ENCODE assay signal across 8 cellular contexts in genomic region chr15:31366169-31366734, GRCh38. TPM values are rescaled to one million over a fixed set of nuclear protein-coding genes. Genes with fewer than 3 reads are reported as not detected.
DNase-seq lines count a peak whose midpoint lies in the region; ATAC-seq lines count a peak whose summit lies in the region.

No MANE protein-coding gene starts in this region.

- H3K27me3 Mint-ChIP-seq in activated naive CD4-positive, alpha-beta T cell treated with anti-CD3 and anti-CD28 coated beads, Interleukin-2, amount 50 U/mL, for 24 hours, result no peaks in the 10 kb centered on the region

- intact Hi-C loops in aorta (cut with DNase I), result loop anchor here in 1 of 2 donors (1.0 to 5.0 kb wide), 2 partner anchors 39 to 69 kb away; partner anchors contain the start of gene KLF13

- H3K4me3 ChIP-seq in mesodermal cell (ENCODE audit: extremely low read depth, insufficient read depth, low read length, poor library complexity, severe bottlenecking) (no peak overlapping the region), aorta (ENCODE audit: low read length in 2 of 2) (no peak overlapping the region)

- H3K4me1 Mint-ChIP-seq in activated naive CD4-positive, alpha-beta T cell treated with anti-CD3 and anti-CD28 coated beads, Interleukin-2, amount 50 U/mL, for 24 hours, result peaks cover 100% of the 10 kb centered on the region

- H3K27ac Mint-ChIP-seq in activated naive CD4-positive, alpha-beta T cell treated with anti-CD3 and anti-CD28 coated beads, Interleukin-2, amount 50 U/mL, for 24 hours, result peak overlapping the region; percentile 98

- DNase-seq in activated naive CD4-positive, alpha-beta T cell (lab: John Stamatoyannopoulos, UW), result no peak
- peak; percentile 12 to 49 for DNase-seq in cerebellar nuclear complex (lab: John Stamatoyannopoulos, UW)
- no peak for DNase-seq in aorta
- no peak for DNase-seq in DMS153 (lab: John Stamatoyannopoulos, UW)

- no peaks in the 10 kb centered on the region for H3K9me3 ChIP-seq in mesodermal cell (ENCODE audit: control insufficient read depth, low read length)
- no peaks in the 10 kb centered on the region for H3K9me3 ChIP-seq in aorta (ENCODE audit: control insufficient read depth, low read length)

- H3K36me3 ChIP-seq in mesodermal cell (ENCODE audit: control insufficient read depth, insufficient read depth, low read length) (no peaks in the 10 kb centered on the region), aorta (ENCODE audit: control insufficient read depth in 1 of 2, insufficient read depth in 2 of 2, low read length in 1 of 2) (no peaks in the 10 kb centered on the region)

- H3K27me3 ChIP-seq in aorta (ENCODE audit: control insufficient read depth in 1 of 2, insufficient read depth in 2 of 2, low read length in 1 of 2), result no peaks in the 10 kb centered on the region

- peak overlapping the region; percentile 64 for H3K27ac ChIP-seq in mesodermal cell (ENCODE audit: low read depth, low read length, severe bottlenecking)
- H3K27ac ChIP-seq in aorta (ENCODE audit: low read depth in 1 of 2, low read length in 2 of 2), result peak overlapping the region in 1 of 2 donors; percentile 13

- 0 to 53% methylated on average over 1 to 4 of the region's 7 CpGs for WGBS in mesodermal cell (ENCODE audit: insufficient coverage in 2 of 2), 2 experiments
- WGBS in aorta, 2 donors, result 51% methylated on average over 7 of the region's 7 CpGs

- peaks cover 6% of the 10 kb centered on the region for H3K36me3 Mint-ChIP-seq in activated naive CD4-positive, alpha-beta T cell treated with anti-CD3 and anti-CD28 coated beads, Interleukin-2, amount 50 U/mL, for 24 hours

- peaks cover 47% of the 10 kb centered on the region for H3K4me1 ChIP-seq in mesodermal cell (ENCODE audit: control insufficient read depth, insufficient read depth, low read length, poor library complexity, severe bottlenecking)
- peaks cover 0 to 3% of the 10 kb centered on the region in 2 donors for H3K4me1 ChIP-seq in aorta (ENCODE audit: control insufficient read depth in 1 of 2, insufficient read depth in 2 of 2, low read length in 2 of 2)

- ATAC-seq in aorta (ENCODE audit: low FRiP score) (peak; percentile 71), GM19351 (IDR thresholded peaks at IDR 0.05; ENCODE audit: unreplicated experiment) (no peak), GM21786 (IDR thresholded peaks at IDR 0.05; ENCODE audit: unreplicated experiment) (no peak)

- no peaks in the 10 kb centered on the region for H3K9me3 Mint-ChIP-seq in activated naive CD4-positive, alpha-beta T cell treated with anti-CD3 and anti-CD28 coated beads, Interleukin-2, amount 50 U/mL, for 24 hours

- peak overlapping the region; percentile 80 for H3K4me3 Mint-ChIP-seq in activated naive CD4-positive, alpha-beta T cell treated with anti-CD3 and anti-CD28 coated beads, Interleukin-2, amount 50 U/mL, for 24 hours

RNA-seq across cellular contexts. Expression of gene KLF13, which starts 39.6 kb away (rescaled TPM):
- 45.0 TPM for polyA plus RNA-seq in mesodermal cell (2013, experiment 1 of 2)
- 49.5 TPM for polyA plus RNA-seq in mesodermal cell (2013, experiment 2 of 2)
- total RNA-seq in aorta, result 10 to 100 TPM; 31.3 to 58.7 TPM
- 10 to 100 TPM; 27.2 to 35.9 TPM for polyA plus RNA-seq in aorta

Comparison
In these comparisons a context has a peak if more than half of its experiments do, and no peak if none do; other contexts are left out.
1. DNase-seq: peak in cerebellar nuclear complex (2 of 2); none in activated naive CD4-positive, alpha-beta T cell (0 of 4), aorta (0 of 2) and DMS153 (single experiment).